ENCODE assay signal across 32 cellular contexts in genomic region chr6:137480431-137480830, GRCh38. TPM values are rescaled to one million over a fixed set of nuclear protein-coding genes. Genes with fewer than 3 reads are reported as not detected.
"Had no signal": no experiment of that assay in that cellular context is flagged by ENCODE, and none has a peak within 500 bp of the region (broad histone marks: within the 10 kb centered on the region; RNA-seq: fewer than 3 reads in every experiment).

No MANE protein-coding gene starts in this region.

- H3K4me1 Mint-ChIP-seq: stimulated activated effector memory CD8-positive, alpha-beta T cell treated with anti-CD3 and anti-CD28 coated beads, Interleukin-12 subunit alpha, Interleukin-12 subunit beta, amount 100 ng/mL, for 72 hours; stimulated activated memory B cell treated with anti-CD40 and anti-IgM and Interleukin-4, amounts not matched to agents 10 μg/mL and 1 μg/mL and 100 μg/mL, for 72 hours; stimulated activated naive B cell treated with anti-CD40 and anti-IgM and Interleukin-4, amounts not matched to agents 10 μg/mL and 1 μg/mL and 100 μg/mL, for 72 hours; stimulated activated naive CD8-positive, alpha-beta T cell treated with anti-CD3 and anti-CD28 coated beads, Interleukin-15, amount 100 ng/mL, for 72 hours had no signal

- H3K27ac ChIP-seq: stomach, suprapubic skin, testis, thoracic aorta, thyroid gland, tibial artery, tibial nerve, transverse colon, upper lobe of left lung, upper lobe of right lung, uterus, vagina had no signal

- H3K4me3 Mint-ChIP-seq: stimulated activated effector memory CD8-positive, alpha-beta T cell treated with anti-CD3 and anti-CD28 coated beads, Interleukin-12 subunit alpha, Interleukin-12 subunit beta, amount 100 ng/mL, for 72 hours; stimulated activated memory B cell treated with anti-CD40 and anti-IgM and Interleukin-4, amounts not matched to agents 10 μg/mL and 1 μg/mL and 100 μg/mL, for 72 hours; stimulated activated naive B cell treated with anti-CD40 and anti-IgM and Interleukin-4, amounts not matched to agents 10 μg/mL and 1 μg/mL and 100 μg/mL, for 72 hours; stimulated activated naive CD8-positive, alpha-beta T cell treated with anti-CD3 and anti-CD28 coated beads, Interleukin-15, amount 100 ng/mL, for 72 hours; stimulated activated naive CD8-positive, alpha-beta T cell treated with anti-CD3 and anti-CD28 coated beads, Interleukin-15, Interleukin-2, amounts not matched to agents 100 ng/mL and 50 ng/mL, for 24 hours; type B pancreatic cell had no signal

- H3K27ac Mint-ChIP-seq: stimulated activated effector memory CD8-positive, alpha-beta T cell treated with anti-CD3 and anti-CD28 coated beads, Interleukin-12 subunit alpha, Interleukin-12 subunit beta, amount 100 ng/mL, for 72 hours; stimulated activated memory B cell treated with anti-CD40 and anti-IgM and Interleukin-4, amounts not matched to agents 10 μg/mL and 1 μg/mL and 100 μg/mL, for 72 hours; stimulated activated naive B cell treated with anti-CD40 and anti-IgM and Interleukin-4, amounts not matched to agents 10 μg/mL and 1 μg/mL and 100 μg/mL, for 72 hours; stimulated activated naive CD8-positive, alpha-beta T cell treated with anti-CD3 and anti-CD28 coated beads, Interleukin-15, Interleukin-2, amounts not matched to agents 100 ng/mL and 50 ng/mL, for 24 hours; type B pancreatic cell had no signal

- H3K27me3 ChIP-seq: testis, uterus, vagina had no signal

- H3K4me3 ChIP-seq: stomach, suprapubic skin, testis, thoracic aorta, thyroid gland, tibial artery, tibial nerve, transverse colon, upper lobe of left lung, upper lobe of right lung, uterus, vagina had no signal

- H3K36me3 Mint-ChIP-seq: stimulated activated effector memory CD8-positive, alpha-beta T cell treated with anti-CD3 and anti-CD28 coated beads, Interleukin-12 subunit alpha, Interleukin-12 subunit beta, amount 100 ng/mL, for 72 hours; stimulated activated memory B cell treated with anti-CD40 and anti-IgM and Interleukin-4, amounts not matched to agents 10 μg/mL and 1 μg/mL and 100 μg/mL, for 72 hours; stimulated activated naive B cell treated with anti-CD40 and anti-IgM and Interleukin-4, amounts not matched to agents 10 μg/mL and 1 μg/mL and 100 μg/mL, for 72 hours; type B pancreatic cell had no signal

- H3K9me3 Mint-ChIP-seq: stimulated activated effector memory CD8-positive, alpha-beta T cell treated with anti-CD3 and anti-CD28 coated beads, Interleukin-12 subunit alpha, Interleukin-12 subunit beta, amount 100 ng/mL, for 72 hours; stimulated activated naive B cell treated with anti-CD40 and anti-IgM and Interleukin-4, amounts not matched to agents 10 μg/mL and 1 μg/mL and 100 μg/mL, for 72 hours; stimulated activated naive CD8-positive, alpha-beta T cell treated with anti-CD3 and anti-CD28 coated beads, Interleukin-15, amount 100 ng/mL, for 72 hours; stimulated activated naive CD8-positive, alpha-beta T cell treated with anti-CD3 and anti-CD28 coated beads, Interleukin-15, Interleukin-2, amounts not matched to agents 100 ng/mL and 50 ng/mL, for 24 hours; type B pancreatic cell had no signal

- H3K36me3 ChIP-seq: stomach, suprapubic skin, thoracic aorta, thyroid gland, tibial artery, tibial nerve, transverse colon, upper lobe of left lung, upper lobe of right lung, uterus, vagina had no signal

- H3K9me3 ChIP-seq: suprapubic skin, testis, thoracic aorta, thyroid gland, transverse colon, upper lobe of left lung, upper lobe of right lung, uterus, vagina had no signal

- H3K4me1 ChIP-seq: stomach, suprapubic skin, testis, thyroid gland, tibial artery, tibial nerve, transverse colon, upper lobe of left lung, upper lobe of right lung, uterus, vagina had no signal

- DNase-seq: stimulated activated CD4-positive, alpha-beta T cell treated with anti-CD3 and anti-CD28 coated beads, Interleukin-2, amount 100 ng/mL, for 48 hours; stimulated activated CD4-positive, alpha-beta T cell treated with anti-CD3 and anti-CD28 coated beads, Interleukin-4, amount 100 ng/mL, for 1 hour; stimulated activated CD4-positive, alpha-beta T cell treated with anti-CD3 and anti-CD28 coated beads, Interleukin-4, amount 100 ng/mL, for 24 hours; stimulated activated CD4-positive, alpha-beta T cell treated with anti-CD3 and anti-CD28 coated beads, Interleukin-4, amount 100 ng/mL, for 4 hours; stimulated activated CD8-positive, alpha-beta memory T cell treated with anti-CD3 and anti-CD28 coated beads, Interleukin-4, amount 100 ng/mL, for 48 hours; stimulated activated naive B cell treated with anti-CD40 and anti-IgM and Interleukin-4, amounts not matched to agents 10 μg/mL and 1 μg/mL and 100 μg/mL, for 72 hours; stimulated activated naive CD4-positive, alpha-beta T cell; stimulated activated naive CD4-positive, alpha-beta T cell treated with Interleukin-2 at 50 U/mL for 16 hours; stimulated activated naive CD8-positive, alpha-beta T cell treated with anti-CD3 and anti-CD28 coated beads, Interleukin-15, amount 100 ng/mL, for 72 hours; stimulated activated naive CD8-positive, alpha-beta T cell treated with anti-CD3 and anti-CD28 coated beads, Interleukin-15, Interleukin-2, amounts not matched to agents 100 U/mL and 50 U/mL, for 24 hours; stomach; substantia nigra; testis; thyroid gland; tibial artery; transverse colon; trophoblast cell; upper lobe of left lung; upper lobe of right lung; uterus had no signal

RNA-seq across cellular contexts. Expression of gene OLIG3, which starts 13.8 kb away (rescaled TPM):
- total RNA-seq: stomach, subcutaneous adipose tissue, temporal lobe, testis, thoracic aorta, thyroid gland, tibial nerve, transverse colon, upper lobe of left lung, upper lobe of right lung, ureter, urinary bladder, uterus, vagina had no signal
- polyA plus RNA-seq: stomach, urinary bladder had no signal
